29 cellular contexts compared by ENCODE assay signal in the genomic region with DNA sequence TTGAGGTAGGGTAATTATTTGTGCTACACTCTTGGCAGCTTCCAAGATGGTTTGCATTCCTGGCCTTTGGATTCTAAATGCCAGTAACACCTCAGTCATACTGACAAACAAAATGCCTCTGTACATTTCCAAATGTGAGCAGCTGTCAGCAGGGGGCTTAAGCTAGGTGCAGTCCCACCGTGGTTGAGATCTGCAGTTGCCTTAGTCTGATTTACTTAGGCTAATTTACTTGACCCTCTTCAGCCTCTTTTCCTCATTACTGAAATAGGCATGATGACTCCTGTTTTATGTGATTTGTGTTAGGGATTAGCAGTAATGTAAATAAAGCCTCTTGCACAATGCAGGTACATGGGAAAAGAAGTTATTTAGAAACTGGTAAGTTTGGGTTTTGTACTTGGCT. TPM values are rescaled to one million over a fixed set of nuclear protein-coding genes. Genes with fewer than 3 reads are reported as not detected.
DNase-seq lines count a peak whose midpoint lies in the region; ATAC-seq and TF ChIP-seq lines count a peak whose summit lies in the region.
"Had no signal": no experiment of that assay in that cellular context is flagged by ENCODE, and none has a peak within 500 bp of the region (broad histone marks: within the 10 kb centered on the region; RNA-seq: fewer than 3 reads in every experiment).

No MANE protein-coding gene starts in this region.

- TF ChIP-seq CTCF in WTC11 (IDR thresholded peaks at IDR 0.05), result no peak

- H3K27ac Mint-ChIP-seq in activated CD4-positive, alpha-beta T cell treated with anti-CD3 and anti-CD28 coated beads for 36 hours, result peak overlapping the region; percentile 19
- H3K27ac Mint-ChIP-seq in WTC11, result no peak overlapping the region
- H3K27ac Mint-ChIP-seq: activated T-helper 1 cell treated with anti-CD3 and anti-CD28 coated beads, Interleukin-12 subunit alpha, Interleukin-12 subunit beta, Interleukin-2, Interleukin-4 antibody, amounts not matched to agents 30 ng/mL and 10 ng/mL and 1 ng/mL, durations not matched to agents 14 hours and 24 hours and 36 hours; B cell; stimulated activated naive CD8-positive, alpha-beta T cell treated with anti-CD3 and anti-CD28 coated beads, Interleukin-15, amount 100 ng/mL, for 72 hours had no signal

- ATAC-seq in activated CD4-positive, alpha-beta T cell treated with anti-CD3 and anti-CD28 coated beads for 36 hours, result no peak
- ATAC-seq in left ventricle myocardium superior (peak; percentile 83), WTC11 (no peak)
- ATAC-seq: CD8-positive, alpha-beta T cell; naive thymus-derived CD8-positive, alpha-beta T cell; stimulated activated naive CD8-positive, alpha-beta T cell treated with anti-CD3 and anti-CD28 coated beads, Interleukin-15, amount 100 ng/mL, for 72 hours had no signal

- H3K36me3 Mint-ChIP-seq in activated CD4-positive, alpha-beta T cell treated with anti-CD3 and anti-CD28 coated beads for 36 hours (ENCODE audit: low read depth), result peaks cover 49% of the 10 kb centered on the region
- peaks cover 48% of the 10 kb centered on the region for H3K36me3 Mint-ChIP-seq in WTC11

- POLR2A ChIA-PET in activated CD4-positive, alpha-beta T cell treated with anti-CD3 and anti-CD28 coated beads for 36 hours (lab: Charles Lee), result interaction anchor here (0.6 kb wide), 1 partner anchor 11 kb away, joined by 3 read pairs; no protein-coding TSS in a partner anchor
- POLR2A ChIA-PET in WTC11 (lab: Charles Lee), result no interaction called here

- no peak for DNase-seq in activated CD4-positive, alpha-beta T cell treated with anti-CD3 and anti-CD28 coated beads for 36 hours
- no peak for DNase-seq in activated CD4-positive, alpha-beta T cell treated with anti-CD3 and anti-CD28 coated beads, Interleukin-2, amount 50 U/mL, for 4 hours
- peak; percentile 82 for DNase-seq in amniotic epithelial cell (ENCODE audit: low read depth)
- DNase-seq in left ventricle myocardium superior, result no peak
- DNase-seq in renal cortical epithelial cell (ENCODE audit: low read depth), result peak; percentile 35
- no peak for DNase-seq in WTC11 (ENCODE audit: low spot score)
- no peak for DNase-seq in G401 (ENCODE audit: low spot score)
- no peak for DNase-seq in GM19240 (ENCODE audit: insufficient read length, low spot score)
- DNase-seq: 8988T; activated CD4-positive, alpha-beta T cell treated with anti-CD3 and anti-CD28 coated beads for 48 hours; activated naive CD4-positive, alpha-beta T cell treated with anti-CD3 and anti-CD28 coated beads for 36 hours; adrenal gland; CD8-positive, alpha-beta T cell; effector memory CD4-positive, alpha-beta T cell; erythroblast; foreskin melanocyte; H7; midbrain; naive thymus-derived CD8-positive, alpha-beta T cell; NCI-H1105; NCI-H2029; NCI-H69; nucleus accumbens; stimulated activated naive CD8-positive, alpha-beta T cell treated with anti-CD3 and anti-CD28 coated beads, Interleukin-15, amount 100 ng/mL, for 72 hours; T-helper 1 cell had no signal

- no peaks in the 10 kb centered on the region for H3K27me3 Mint-ChIP-seq in activated CD4-positive, alpha-beta T cell treated with anti-CD3 and anti-CD28 coated beads for 36 hours
- H3K27me3 Mint-ChIP-seq in WTC11 (ENCODE audit: low read depth), result no peaks in the 10 kb centered on the region
- H3K27me3 Mint-ChIP-seq: B cell; IgD-negative memory B cell; naive thymus-derived CD8-positive, alpha-beta T cell; stimulated activated naive CD8-positive, alpha-beta T cell treated with anti-CD3 and anti-CD28 coated beads, Interleukin-15, amount 100 ng/mL, for 72 hours had no signal

- H3K4me3 Mint-ChIP-seq in activated CD4-positive, alpha-beta T cell treated with anti-CD3 and anti-CD28 coated beads for 36 hours, result no peak overlapping the region
- H3K4me3 Mint-ChIP-seq in WTC11, result no peak overlapping the region
- H3K4me3 Mint-ChIP-seq: activated naive CD4-positive, alpha-beta T cell treated with anti-CD3 and anti-CD28 coated beads for 36 hours; activated T-helper 1 cell treated with anti-CD3 and anti-CD28 coated beads, Interleukin-12 subunit alpha, Interleukin-12 subunit beta, Interleukin-2, Interleukin-4 antibody, amounts not matched to agents 30 ng/mL and 10 ng/mL and 1 ng/mL, durations not matched to agents 14 hours and 24 hours and 36 hours; B cell; CD8-positive, alpha-beta T cell; IgD-negative memory B cell; naive thymus-derived CD8-positive, alpha-beta T cell; stimulated activated naive CD8-positive, alpha-beta T cell treated with anti-CD3 and anti-CD28 coated beads, Interleukin-15, amount 100 ng/mL, for 72 hours had no signal

- no peaks in the 10 kb centered on the region for H3K9me3 Mint-ChIP-seq in activated CD4-positive, alpha-beta T cell treated with anti-CD3 and anti-CD28 coated beads for 36 hours (ENCODE audit: low read depth)
- H3K9me3 Mint-ChIP-seq in WTC11, result no peaks in the 10 kb centered on the region
- H3K9me3 Mint-ChIP-seq: activated naive CD4-positive, alpha-beta T cell treated with anti-CD3 and anti-CD28 coated beads for 36 hours; activated T-helper 1 cell treated with anti-CD3 and anti-CD28 coated beads, Interleukin-12 subunit alpha, Interleukin-12 subunit beta, Interleukin-2, Interleukin-4 antibody, amounts not matched to agents 30 ng/mL and 10 ng/mL and 1 ng/mL, durations not matched to agents 14 hours and 24 hours and 36 hours; CD8-positive, alpha-beta T cell; IgD-negative memory B cell; naive thymus-derived CD8-positive, alpha-beta T cell; stimulated activated naive CD8-positive, alpha-beta T cell treated with anti-CD3 and anti-CD28 coated beads, Interleukin-15, amount 100 ng/mL, for 72 hours had no signal

- CTCF ChIA-PET in activated CD4-positive, alpha-beta T cell treated with anti-CD3 and anti-CD28 coated beads for 36 hours (lab: Charles Lee), result interaction anchor here (0.6 to 1.7 kb wide), 2 partner anchors 10 to 1015 kb away, joined by 3 read pairs; no protein-coding TSS in a partner anchor
- CTCF ChIA-PET in WTC11 (lab: Charles Lee), result no interaction called here

- intact Hi-C loops in activated CD4-positive, alpha-beta T cell treated with anti-CD3 and anti-CD28 coated beads for 36 hours (cut with DNase I, micrococcal nuclease), result no loop called here
- intact Hi-C loops in left ventricle myocardium superior (cut with micrococcal nuclease), result no loop called here

- H3K4me1 Mint-ChIP-seq in activated CD4-positive, alpha-beta T cell treated with anti-CD3 and anti-CD28 coated beads for 36 hours, result peaks cover 8% of the 10 kb centered on the region
- no peaks in the 10 kb centered on the region for H3K4me1 Mint-ChIP-seq in WTC11

- in situ Hi-C loops in G401 (cut with HindIII; ENCODE audit: low sequenced_read_pairs), result no loop called here

TF ChIP-seq in WTC11, 78 proteins besides CTCF, POLR2A, EP300 and RAD21 (continues in another document):
- TF ChIP-seq, protein P1, sequence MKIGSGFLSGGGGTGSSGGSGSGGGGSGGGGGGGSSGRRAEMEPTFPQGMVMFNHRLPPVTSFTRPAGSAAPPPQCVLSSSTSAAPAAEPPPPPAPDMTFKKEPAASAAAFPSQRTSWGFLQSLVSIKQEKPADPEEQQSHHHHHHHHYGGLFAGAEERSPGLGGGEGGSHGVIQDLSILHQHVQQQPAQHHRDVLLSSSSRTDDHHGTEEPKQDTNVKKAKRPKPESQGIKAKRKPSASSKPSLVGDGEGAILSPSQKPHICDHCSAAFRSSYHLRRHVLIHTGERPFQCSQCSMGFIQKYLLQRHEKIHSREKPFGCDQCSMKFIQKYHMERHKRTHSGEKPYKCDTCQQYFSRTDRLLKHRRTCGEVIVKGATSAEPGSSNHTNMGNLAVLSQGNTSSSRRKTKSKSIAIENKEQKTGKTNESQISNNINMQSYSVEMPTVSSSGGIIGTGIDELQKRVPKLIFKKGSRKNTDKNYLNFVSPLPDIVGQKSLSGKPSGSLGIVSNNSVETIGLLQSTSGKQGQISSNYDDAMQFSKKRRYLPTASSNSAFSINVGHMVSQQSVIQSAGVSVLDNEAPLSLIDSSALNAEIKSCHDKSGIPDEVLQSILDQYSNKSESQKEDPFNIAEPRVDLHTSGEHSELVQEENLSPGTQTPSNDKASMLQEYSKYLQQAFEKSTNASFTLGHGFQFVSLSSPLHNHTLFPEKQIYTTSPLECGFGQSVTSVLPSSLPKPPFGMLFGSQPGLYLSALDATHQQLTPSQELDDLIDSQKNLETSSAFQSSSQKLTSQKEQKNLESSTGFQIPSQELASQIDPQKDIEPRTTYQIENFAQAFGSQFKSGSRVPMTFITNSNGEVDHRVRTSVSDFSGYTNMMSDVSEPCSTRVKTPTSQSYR (CRISPR knock-in tag; IDR thresholded peaks at IDR 0.05), result no peak
- TF ChIP-seq, protein P2, sequence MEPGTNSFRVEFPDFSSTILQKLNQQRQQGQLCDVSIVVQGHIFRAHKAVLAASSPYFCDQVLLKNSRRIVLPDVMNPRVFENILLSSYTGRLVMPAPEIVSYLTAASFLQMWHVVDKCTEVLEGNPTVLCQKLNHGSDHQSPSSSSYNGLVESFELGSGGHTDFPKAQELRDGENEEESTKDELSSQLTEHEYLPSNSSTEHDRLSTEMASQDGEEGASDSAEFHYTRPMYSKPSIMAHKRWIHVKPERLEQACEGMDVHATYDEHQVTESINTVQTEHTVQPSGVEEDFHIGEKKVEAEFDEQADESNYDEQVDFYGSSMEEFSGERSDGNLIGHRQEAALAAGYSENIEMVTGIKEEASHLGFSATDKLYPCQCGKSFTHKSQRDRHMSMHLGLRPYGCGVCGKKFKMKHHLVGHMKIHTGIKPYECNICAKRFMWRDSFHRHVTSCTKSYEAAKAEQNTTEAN (CRISPR knock-in tag; IDR thresholded peaks at IDR 0.05), result no peak

RNA-seq across cellular contexts. Expression of a gene that starts 13.5 kb away (rescaled TPM):
- total RNA-seq in activated CD4-positive, alpha-beta T cell treated with anti-CD3 and anti-CD28 coated beads for 36 hours, result 1 to 10 TPM in 1 of 2 experiments, under 1 TPM in 1; 0.61 to 1.4 TPM
- total RNA-seq in left ventricle myocardium superior (1.7 TPM), renal cortical epithelial cell (1.3 TPM in 1 of 2 replicates, not detected in the other), WTC11 (2021) (0.85 to 0.92 TPM in 2 of 3 replicates, not detected in the other)
- total RNA-seq in G401 (2014; rRNA removed; shearing (Covaris generic)), result not detected in 2 replicates
- total RNA-seq: RPMI7951 had no signal

RNA-seq across cellular contexts. Expression of a gene that starts 13.7 kb away (rescaled TPM):
- total RNA-seq in activated CD4-positive, alpha-beta T cell treated with anti-CD3 and anti-CD28 coated beads for 36 hours, result 100 to 1,000 TPM; 124 to 159 TPM
- total RNA-seq in left ventricle myocardium superior (213 TPM), renal cortical epithelial cell (13.4 and 27.0 TPM in 2 replicates), WTC11 (2021) (108 to 122 TPM (median 111 TPM) in 3 replicates)
- 65.8 and 117 TPM in 2 replicates for total RNA-seq in G401 (2014; rRNA removed; shearing (Covaris generic))

RNA-seq across cellular contexts. Expression of a gene that starts 13.7 kb away (rescaled TPM):
- total RNA-seq in activated CD4-positive, alpha-beta T cell treated with anti-CD3 and anti-CD28 coated beads for 36 hours, result 10 to 100 TPM; 59.1 to 70.2 TPM
- total RNA-seq in left ventricle myocardium superior (35.9 TPM), renal cortical epithelial cell (42.6 and 55.0 TPM in 2 replicates), WTC11 (2021) (30.3 to 33.8 TPM (median 31.7 TPM) in 3 replicates)
- 56.9 and 76.8 TPM in 2 replicates for total RNA-seq in G401 (2014; rRNA removed; shearing (Covaris generic))

Comparison
In these comparisons a context has a peak if more than half of its experiments do, and no peak if none do; other contexts are left out.
1. DNase-seq: peak in amniotic epithelial cell (single experiment) and renal cortical epithelial cell (single experiment); none in activated CD4-positive, alpha-beta T cell treated with anti-CD3 and anti-CD28 coated beads for 36 hours (single experiment), activated CD4-positive, alpha-beta T cell treated with anti-CD3 and anti-CD28 coated beads, Interleukin-2, amount 50 U/mL, for 4 hours (0 of 2), left ventricle myocardium superior (single experiment), WTC11 (single experiment), G401 (single experiment) and GM19240 (single experiment).